Comparison of ENCODE assay signal across 30 cellular contexts in the genomic region with DNA sequence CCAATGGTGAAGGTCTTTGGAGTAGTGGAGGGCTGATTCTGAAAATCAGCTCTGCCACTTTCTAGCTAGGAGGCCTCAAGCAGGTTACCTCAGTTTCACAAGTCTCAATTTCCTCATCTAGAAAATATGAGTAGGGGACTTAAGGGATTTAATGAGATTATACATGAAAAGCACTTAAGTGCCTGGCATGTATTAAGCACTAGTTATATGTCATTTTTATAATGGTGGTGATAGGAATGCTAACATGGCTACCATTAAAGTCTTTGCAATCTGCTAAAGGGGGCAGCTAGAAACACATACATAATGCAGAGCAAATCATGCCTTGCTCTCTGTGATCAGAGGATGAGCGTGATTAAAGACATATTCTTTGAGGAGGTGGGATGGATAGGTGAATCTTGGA.
DNase-seq lines count a peak whose midpoint lies in the region; TF ChIP-seq lines count a peak whose summit lies in the region.
"Had no signal": no experiment of that assay in that cellular context is flagged by ENCODE, and none has a peak within 500 bp of the region (broad histone marks: within the 10 kb centered on the region; RNA-seq: fewer than 3 reads in every experiment).

No MANE protein-coding gene starts in this region.

- H2BK12ac ChIP-seq in mesenchymal stem cell (ENCODE audit: low read length in 2 of 2) = peak overlapping the region in 1 of 2 experiments; percentile 86

- H3K14ac ChIP-seq in mesenchymal stem cell (ENCODE audit: low read length in 2 of 2) = no peak overlapping the region

- H2BK120ac ChIP-seq in mesenchymal stem cell (ENCODE audit: low read depth, low read length) = no peak overlapping the region

- no peak overlapping the region for H2AFZ ChIP-seq in mesenchymal stem cell (ENCODE audit: low read depth, low read length)

- H3K4me3 ChIP-seq in fibroblast of villous mesenchyme (ENCODE audit: low read depth, low read length) = no peak overlapping the region
- no peak overlapping the region for H3K4me3 ChIP-seq in mesenchymal stem cell (ENCODE audit: insufficient read depth in 1 of 2, low read depth in 1 of 2, low read length in 2 of 2)
- H3K4me3 ChIP-seq: A549; BLaER1; BLaER1 treated with 17β-estradiol and CSF1 and Interleukin-3, amounts not matched to agents 10 nM and 100 nM had no signal

- no peak overlapping the region for H3K18ac ChIP-seq in mesenchymal stem cell (ENCODE audit: low read depth in 1 of 2, low read length in 2 of 2)

- H3K79me1 ChIP-seq in mesenchymal stem cell (replicated peaks; ENCODE audit: low read length, poor library complexity, severe bottlenecking) = no peaks in the 10 kb centered on the region

- no peak overlapping the region for H2BK5ac ChIP-seq in mesenchymal stem cell (ENCODE audit: low read depth, low read length, poor library complexity, severe bottlenecking)

- peaks cover 4% of the 10 kb centered on the region for H3K4me1 ChIP-seq in mesenchymal stem cell (ENCODE audit: control insufficient read depth, insufficient read depth, low read depth, low read length)
- H3K4me1 ChIP-seq: BE2C; BLaER1; BLaER1 treated with 17β-estradiol and CSF1 and Interleukin-3, amounts not matched to agents 10 nM and 100 nM; Caco-2 had no signal

- 96% methylated on average over 1 of the region's 1 CpG for WGBS in mesenchymal stem cell

- no peak overlapping the region for H3K9ac ChIP-seq in mesenchymal stem cell (ENCODE audit: low read length)
- H3K9ac ChIP-seq: BLaER1; BLaER1 treated with 17β-estradiol and CSF1 and Interleukin-3, amounts not matched to agents 10 nM and 100 nM had no signal

- no peak overlapping the region for H3K27ac ChIP-seq in mesenchymal stem cell (ENCODE audit: low read length, poor library complexity, severe bottlenecking)
- H3K27ac ChIP-seq: 22Rv1; A549; BLaER1; BLaER1 treated with 17β-estradiol and CSF1 and Interleukin-3, amounts not matched to agents 10 nM and 100 nM; C4-2B had no signal

- no peaks in the 10 kb centered on the region for H3K27me3 ChIP-seq in mesenchymal stem cell (ENCODE audit: control insufficient read depth in 1 of 2, insufficient read depth in 1 of 2, low read length in 2 of 2)
- H3K27me3 ChIP-seq: BE2C; BLaER1; BLaER1 treated with 17β-estradiol and CSF1 and Interleukin-3, amounts not matched to agents 10 nM and 100 nM had no signal

- DNase-seq in amniotic epithelial cell (ENCODE audit: low read depth) = peak; percentile 22
- DNase-seq in fibroblast of villous mesenchyme (ENCODE audit: low read depth) = peak; percentile 55
- DNase-seq in mesenchymal stem cell = no peak
- no peak for DNase-seq in activated CD4-positive, alpha-beta T cell treated with anti-CD3 and anti-CD28 coated beads for 4 hours
- DNase-seq in GF-D8 (lab: John Stamatoyannopoulos, UW) = no peak
- no peak for DNase-seq in activated CD4-positive, alpha-beta T cell treated with anti-CD3 and anti-CD28 coated beads, Interleukin-2, amount 50 U/mL, for 1 hour
- DNase-seq: 8988T; ACHN; BE2C; C1 segment of cervical spinal cord; Caco-2; Calu3; CD4-positive, alpha-beta memory T cell; CD4-positive, alpha-beta T cell; CD4-positive, CD25-positive, alpha-beta regulatory T cell; CD8-positive, alpha-beta memory T cell; CD8-positive, alpha-beta T cell; COR-L47; DMS 273 treated with DMSO at 0.1 percent for 48 hours; DMS153; DMS53; DMS79; DMS79 treated with DMSO at 0.1 percent for 48 hours; DND-41; EL had no signal

- peak overlapping the region; percentile 70 for H2BK15ac ChIP-seq in mesenchymal stem cell (ENCODE audit: low read depth, poor library complexity, severe bottlenecking)

- no peak for TF ChIP-seq CTCF in fibroblast of villous mesenchyme (IDR thresholded peaks at IDR 0.05; ENCODE audit: insufficient read depth, low read depth, low read length)

- H3K23ac ChIP-seq in mesenchymal stem cell (ENCODE audit: low read length in 2 of 2) = no peak overlapping the region

- no peak overlapping the region for H3K4me2 ChIP-seq in mesenchymal stem cell (ENCODE audit: low read length, poor library complexity, severe bottlenecking)
- H3K4me2 ChIP-seq: A549; BLaER1; BLaER1 treated with 17β-estradiol and CSF1 and Interleukin-3, amounts not matched to agents 10 nM and 100 nM had no signal

- no peak overlapping the region for H3K4ac ChIP-seq in mesenchymal stem cell (ENCODE audit: low read depth in 1 of 2, low read length in 2 of 2)

- no peak overlapping the region for H4K8ac ChIP-seq in mesenchymal stem cell (ENCODE audit: low read length)

- no peak overlapping the region for H4K91ac ChIP-seq in mesenchymal stem cell (ENCODE audit: low read length)

- no peaks in the 10 kb centered on the region for H3K36me3 ChIP-seq in mesenchymal stem cell (ENCODE audit: control insufficient read depth in 1 of 2, insufficient read depth in 2 of 2, low read depth in 1 of 2, low read length in 2 of 2)
- H3K36me3 ChIP-seq: BE2C; BLaER1; BLaER1 treated with 17β-estradiol and CSF1 and Interleukin-3, amounts not matched to agents 10 nM and 100 nM had no signal

- H2AK5ac ChIP-seq in mesenchymal stem cell (ENCODE audit: low read length, severe bottlenecking) = no peak overlapping the region

- no peaks in the 10 kb centered on the region for H3K9me3 ChIP-seq in mesenchymal stem cell (ENCODE audit: control insufficient read depth, low read length)
- H3K9me3 ChIP-seq: A549, BE2C, BLaER1, Caco-2 had no signal

Comparison
In these comparisons a context has a peak if more than half of its experiments do, and no peak if none do; other contexts are left out.
1. DNase-seq: peak in amniotic epithelial cell (single experiment) and fibroblast of villous mesenchyme (single experiment); none in mesenchymal stem cell (single experiment), activated CD4-positive, alpha-beta T cell treated with anti-CD3 and anti-CD28 coated beads for 4 hours (0 of 2), GF-D8 (single experiment) and activated CD4-positive, alpha-beta T cell treated with anti-CD3 and anti-CD28 coated beads, Interleukin-2, amount 50 U/mL, for 1 hour (single experiment).